1 cellular context compared by ENCODE assay signal in the genomic region with DNA sequence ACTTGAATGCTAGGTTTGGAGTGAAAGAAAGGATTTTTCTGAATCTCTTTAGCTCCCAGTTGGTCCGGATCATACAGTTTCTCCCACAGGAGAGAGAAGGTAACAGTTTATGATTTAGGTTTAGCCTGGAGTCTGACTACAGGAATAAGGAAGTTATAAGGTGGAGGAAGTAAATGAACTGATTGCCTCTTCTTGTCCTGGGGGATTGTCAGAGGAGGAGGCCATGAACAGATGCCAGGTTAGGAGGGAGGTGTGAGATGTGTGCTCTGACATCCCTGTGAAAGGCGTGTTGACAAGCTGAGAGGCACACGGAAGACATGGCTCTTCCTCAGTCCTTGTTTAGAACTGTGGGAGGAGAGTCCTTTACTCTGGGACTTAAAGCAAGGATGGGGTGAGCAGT.
TF ChIP-seq lines count a peak whose summit lies in the region.

No MANE protein-coding gene starts in this region.

TF ChIP-seq in H1, 55 proteins besides CTCF, POLR2A, EP300 and RAD21:
- TF ChIP-seq PHF8 (conservative IDR thresholded peaks at IDR 0.05; ENCODE audit: low read depth, low read length) (no peak), RXRA (IDR thresholded peaks at IDR 0.05; ENCODE audit: insufficient read depth, low read depth, low read length) (no peak), SRF (IDR thresholded peaks at IDR 0.05; ENCODE audit: low read depth, low read length) (no peak), GTF2F1 (IDR thresholded peaks at IDR 0.05; ENCODE audit: borderline replicate concordance, low read depth, low read length) (no peak), POU5F1 (IDR thresholded peaks at IDR 0.05; ENCODE audit: low read depth, low read length) (no peak), NANOG (IDR thresholded peaks at IDR 0.05; ENCODE audit: insufficient read depth, low read depth, low read length, poor library complexity, severe bottlenecking) (no peak), KDM5A (IDR thresholded peaks at IDR 0.05; ENCODE audit: low read length) (no peak), RFX5 (IDR thresholded peaks at IDR 0.05; ENCODE audit: borderline replicate concordance, low read depth, low read length) (no peak), JUND (IDR thresholded peaks at IDR 0.05; ENCODE audit: low read length) (no peak), GABPA (IDR thresholded peaks at IDR 0.05; ENCODE audit: borderline replicate concordance, insufficient read depth, low read length) (no peak), SIX5 (IDR thresholded peaks at IDR 0.05; ENCODE audit: low read depth, low read length) (no peak), CEBPB (IDR thresholded peaks at IDR 0.05; ENCODE audit: low read depth, low read length) (no peak), POLR2AphosphoS5 (IDR thresholded peaks at IDR 0.05; ENCODE audit: low read depth, low read length) (no peak), CBX8 (IDR thresholded peaks at IDR 0.05; ENCODE audit: borderline replicate concordance, low read depth, low read length) (no peak)
